ENCODE assay signal across 9 cellular contexts in genomic region chr21:34075099-34075425, GRCh38. TPM values are rescaled to one million over a fixed set of nuclear protein-coding genes. Genes with fewer than 3 reads are reported as not detected.
DNase-seq lines count a peak whose midpoint lies in the region; ATAC-seq and TF ChIP-seq lines count a peak whose summit lies in the region.
"Had no signal": no experiment of that assay in that cellular context is flagged by ENCODE, and none has a peak within 500 bp of the region (broad histone marks: within the 10 kb centered on the region; RNA-seq: fewer than 3 reads in every experiment).

No MANE protein-coding gene starts in this region.

- TF ChIP-seq CTCF in GM12865 (IDR thresholded peaks at IDR 0.05; ENCODE audit: insufficient read depth, low read depth, low read length, missing control alignments) (no peak), foreskin fibroblast (IDR thresholded peaks at IDR 0.05; ENCODE audit: low read depth, low read length) (no peak), sigmoid colon (IDR thresholded peaks at IDR 0.05) (no peak)

- CTCF ChIA-PET in T-cell (lab: Charles Lee): interaction anchor here in 1 of 2 donors (0.9 to 1.7 kb wide), 4 partner anchors 17 to 273 kb away, joined by 3 to 6 read pairs (median 4); no protein-coding TSS in a partner anchor

- POLR2A ChIA-PET in T-cell (lab: Charles Lee): interaction anchor here in 1 of 2 donors (0.8 kb wide), 1 partner anchor 141 kb away, joined by 7 read pairs; no protein-coding TSS in a partner anchor

- H3K4me1 Mint-ChIP-seq in T-cell: peaks cover 60 to 68% (median 61%) of the 10 kb centered on the region in 3 donors

- no peak for DNase-seq in GM12865 (ENCODE audit: low read depth)
- DNase-seq in T-cell: no peak
- no peak for DNase-seq in foreskin fibroblast
- no peak for DNase-seq in sigmoid colon
- DNase-seq in C1 segment of cervical spinal cord (lab: John Stamatoyannopoulos, UW): no peak
- no peak for DNase-seq in NCI-H1092 treated with DMSO at 0.1 percent for 48 hours (lab: John Stamatoyannopoulos, UW)
- no peak for DNase-seq in RPMI8226
- DNase-seq: NCI-H1092 had no signal

- no peaks in the 10 kb centered on the region for H3K36me3 ChIP-seq in sigmoid colon

- peaks cover 31% of the 10 kb centered on the region for H3K36me3 Mint-ChIP-seq in T-cell

- no peaks in the 10 kb centered on the region for H3K27me3 ChIP-seq in sigmoid colon

- TF ChIP-seq POLR2A in sigmoid colon (IDR thresholded peaks at IDR 0.05): no peak

- H3K27ac Mint-ChIP-seq in T-cell: peak overlapping the region; percentile 87 to 88

- H3K4me1 ChIP-seq in sigmoid colon: peaks cover 0 to 62% (median 59%) of the 10 kb centered on the region in 4 donors

- WGBS in sigmoid colon, 2 donors: 18 to 62% methylated on average over 2 of the region's 2 CpGs

- H3K4me3 ChIP-seq in GM12865 (ENCODE audit: low read depth, low read length) (peak overlapping the region; percentile 95), foreskin fibroblast (ENCODE audit: low read depth in 1 of 2, low read length in 2 of 2) (peak overlapping the region; percentile 78 to 80), sigmoid colon (peak overlapping the region; percentile 38 to 81 (median 70))

- H3K27ac ChIP-seq in sigmoid colon: peak overlapping the region in 3 of 4 donors; percentile 82 to 93 (median 92)

- no peak for TF ChIP-seq EP300 in sigmoid colon (IDR thresholded peaks at IDR 0.05)

- H3K4me3 Mint-ChIP-seq in T-cell: peak overlapping the region; percentile 92 to 97 (median 96)

- intact Hi-C loops in sigmoid colon (cut with DNase I): loop anchor here (2.0 to 10.0 kb wide), 3 partner anchors 53 to 430 kb away; partner anchors contain the start of genes CRYZL1 and ITSN1

- no peaks in the 10 kb centered on the region for H3K9me3 Mint-ChIP-seq in T-cell

- no peaks in the 10 kb centered on the region for H3K9me3 ChIP-seq in sigmoid colon

- no peak for ATAC-seq in T-cell (replicated peaks in 1 of 4)
- no peak for ATAC-seq in HG02981 (IDR thresholded peaks at IDR 0.05; ENCODE audit: unreplicated experiment)

- H3K27me3 Mint-ChIP-seq in T-cell: no peaks in the 10 kb centered on the region

RNA-seq across cellular contexts. Expression of gene MRPS6, which starts 1.7 kb away (rescaled TPM):
- total RNA-seq in T-cell (10 to 100 TPM; 29.0 to 98.1 (median 75.0) TPM), sigmoid colon (10 to 100 TPM; 41.0 to 95.8 (median 70.7) TPM)
- 100 to 1,000 TPM in 1 of 3 donors, 10 to 100 TPM in 2; 60.0 to 118 (median 88.3) TPM for polyA plus RNA-seq in sigmoid colon

RNA-seq across cellular contexts. Expression of gene SLC5A3, which starts 1.7 kb away (rescaled TPM):
- total RNA-seq in T-cell (10 to 100 TPM in 4 of 5 donors, 1 to 10 TPM in 1; 7.6 to 38.5 (median 25.4) TPM), sigmoid colon (10 to 100 TPM; 20.6 to 41.8 (median 22.7) TPM)
- 1 to 10 TPM in 2 of 3 donors, under 1 TPM in 1; 0.60 to 3.6 (median 1.2) TPM for polyA plus RNA-seq in sigmoid colon
